1 cellular context compared by ENCODE assay signal in genomic region chr14:88013750-88014349, GRCh38.
TF ChIP-seq lines count a peak whose summit lies in the region.

No MANE protein-coding gene starts in this region.

TF ChIP-seq in GM12878, 131 proteins besides CTCF, POLR2A, EP300 and RAD21:
- TF ChIP-seq RFX5 (IDR thresholded peaks at IDR 0.05; ENCODE audit: low read depth, low read length) (0 out of 2 replicates have a peak, but pooled peaks have one; percentile 24), PKNOX1 (IDR thresholded peaks at IDR 0.05) (0 out of 2 replicates have a peak, but pooled peaks have one; percentile 30), POLR2AphosphoS5 (IDR thresholded peaks at IDR 0.05; ENCODE audit: low read length) (peak; percentile 27; the same call in 1 of the 2 replicates), YY1 (IDR thresholded peaks at IDR 0.05; ENCODE audit: low read depth, low read length) (peak; percentile 67; the same call in 1 of the 2 replicates), MTA3 (IDR thresholded peaks at IDR 0.05; ENCODE audit: borderline replicate concordance, low read length) (no peak), ZNF217 (IDR thresholded peaks at IDR 0.05) (no peak), EED (IDR thresholded peaks at IDR 0.05; ENCODE audit: low read depth) (no peak), LARP7 (IDR thresholded peaks at IDR 0.05) (no peak), IKZF2 (IDR thresholded peaks at IDR 0.05) (0 out of 4 replicates have a peak, but pooled peaks of 1 of the 2 experiments have one; percentile 18), SMC3 (IDR thresholded peaks at IDR 0.05; ENCODE audit: borderline replicate concordance, low read length) (peak; percentile 83), NR2C1 (IDR thresholded peaks at IDR 0.05) (no peak), ELK1 (IDR thresholded peaks at IDR 0.05; ENCODE audit: low read depth, low read length) (no peak), POU2F2 (IDR thresholded peaks at IDR 0.05; ENCODE audit: borderline replicate concordance, low read depth, low read length) (0 out of 3 replicates have a peak, but pooled peaks have one; percentile 20), ESRRA (IDR thresholded peaks at IDR 0.05; ENCODE audit: low read length) (no peak)
- TF ChIP-seq, protein P1, sequence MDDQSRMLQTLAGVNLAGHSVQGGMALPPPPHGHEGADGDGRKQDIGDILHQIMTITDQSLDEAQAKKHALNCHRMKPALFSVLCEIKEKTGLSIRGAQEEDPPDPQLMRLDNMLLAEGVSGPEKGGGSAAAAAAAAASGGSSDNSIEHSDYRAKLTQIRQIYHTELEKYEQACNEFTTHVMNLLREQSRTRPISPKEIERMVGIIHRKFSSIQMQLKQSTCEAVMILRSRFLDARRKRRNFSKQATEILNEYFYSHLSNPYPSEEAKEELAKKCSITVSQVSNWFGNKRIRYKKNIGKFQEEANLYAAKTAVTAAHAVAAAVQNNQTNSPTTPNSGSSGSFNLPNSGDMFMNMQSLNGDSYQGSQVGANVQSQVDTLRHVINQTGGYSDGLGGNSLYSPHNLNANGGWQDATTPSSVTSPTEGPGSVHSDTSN (IDR thresholded peaks at IDR 0.05; ENCODE audit: insufficient replicate concordance, low read depth, low read length) = peak; percentile 40
